In the genomic region with DNA sequence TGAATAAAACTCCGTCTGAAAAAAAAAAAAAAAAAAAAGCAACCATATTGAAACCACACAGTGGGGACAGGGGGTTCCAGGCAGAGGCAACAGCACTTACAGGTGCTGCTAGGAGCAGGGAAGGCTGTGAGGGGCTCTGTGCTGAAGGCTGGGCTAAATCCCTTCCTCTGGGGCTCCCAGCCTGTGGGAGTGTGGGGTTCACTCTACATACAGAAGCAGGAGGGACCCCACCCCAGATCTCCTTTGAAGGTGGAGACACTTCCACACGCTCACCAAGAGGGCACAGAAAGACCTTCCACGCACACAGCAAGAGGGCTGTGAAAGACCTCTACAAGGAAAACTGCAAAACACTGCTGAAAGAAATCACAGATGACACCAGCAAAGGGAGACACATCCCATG, we compare ENCODE assay signal across 21 cellular contexts.
"Had no signal": no experiment of that assay in that cellular context is flagged by ENCODE, and none has a peak within 500 bp of the region (broad histone marks: within the 10 kb centered on the region; RNA-seq: fewer than 3 reads in every experiment).

No MANE protein-coding gene starts in this region.

- H3K27me3 Mint-ChIP-seq: type B pancreatic cell had no signal

- H3K4me3 ChIP-seq: dorsolateral prefrontal cortex, heart left ventricle, psoas muscle, suprapubic skin, thyroid gland, uterus had no signal

- DNase-seq: cortex of kidney; dorsolateral prefrontal cortex; effector CD8-positive, alpha-beta T cell; heart left ventricle; hippocampal formation; kidney glomerular epithelial cell; mammary epithelial cell; occipital lobe; small intestine; stimulated activated CD4-positive, alpha-beta T cell treated with anti-CD3 and anti-CD28 coated beads, Interleukin-12 subunit alpha, Interleukin-12 subunit beta, amount 100 ng/mL, for 4 hours; stimulated activated naive CD8-positive, alpha-beta T cell treated with anti-CD3 and anti-CD28 coated beads, Interleukin-15, Interleukin-2, amounts not matched to agents 100 U/mL and 50 U/mL, for 24 hours; thyroid gland; uterus had no signal

- H3K36me3 ChIP-seq: heart left ventricle, suprapubic skin, thyroid gland, uterus had no signal

- H3K4me3 Mint-ChIP-seq: mesothelial cell of epicardium, nephron, type B pancreatic cell had no signal

- FAIRE-seq: endometrium, frontal cortex, small intestine had no signal

- H3K9me3 Mint-ChIP-seq: mesothelial cell of epicardium, type B pancreatic cell had no signal

- H3K27ac Mint-ChIP-seq: type B pancreatic cell had no signal

- H3K27ac ChIP-seq: dorsolateral prefrontal cortex, heart left ventricle, parathyroid adenoma, psoas muscle, suprapubic skin, thyroid gland, uterus had no signal

- H3K9me3 ChIP-seq: heart left ventricle, psoas muscle, suprapubic skin, thyroid gland, uterus had no signal

- H3K9ac ChIP-seq: parathyroid adenoma had no signal

- H3K27me3 ChIP-seq: dorsolateral prefrontal cortex, heart left ventricle, suprapubic skin, thyroid gland, uterus had no signal

- H3K4me1 ChIP-seq: parathyroid adenoma, psoas muscle, uterus had no signal
